Comparison of ENCODE assay signal across 2 cellular contexts in the genomic region with DNA sequence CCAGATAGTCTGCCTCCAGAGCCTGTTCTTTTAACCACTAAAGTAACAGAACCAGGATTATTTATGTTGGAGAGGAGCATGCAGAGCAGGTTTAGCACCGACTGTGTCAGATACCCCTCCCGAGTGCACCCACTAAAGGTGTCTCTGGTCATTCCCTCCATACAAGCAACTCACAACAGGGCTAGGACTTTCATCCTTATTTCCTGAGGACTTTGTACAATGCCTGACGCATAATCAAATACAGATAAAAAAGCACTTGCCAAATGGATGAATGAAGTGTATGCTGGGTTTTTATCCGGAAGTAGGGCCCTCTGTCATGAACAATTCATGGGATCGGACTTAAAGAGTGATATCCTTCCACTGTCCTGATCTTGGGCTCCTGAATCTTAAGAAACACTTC.
TF ChIP-seq lines count a peak whose summit lies in the region.

No MANE protein-coding gene starts in this region.

TF ChIP-seq in liver, 16 proteins besides CTCF, POLR2A, EP300 and RAD21:
- TF ChIP-seq, protein P1, sequence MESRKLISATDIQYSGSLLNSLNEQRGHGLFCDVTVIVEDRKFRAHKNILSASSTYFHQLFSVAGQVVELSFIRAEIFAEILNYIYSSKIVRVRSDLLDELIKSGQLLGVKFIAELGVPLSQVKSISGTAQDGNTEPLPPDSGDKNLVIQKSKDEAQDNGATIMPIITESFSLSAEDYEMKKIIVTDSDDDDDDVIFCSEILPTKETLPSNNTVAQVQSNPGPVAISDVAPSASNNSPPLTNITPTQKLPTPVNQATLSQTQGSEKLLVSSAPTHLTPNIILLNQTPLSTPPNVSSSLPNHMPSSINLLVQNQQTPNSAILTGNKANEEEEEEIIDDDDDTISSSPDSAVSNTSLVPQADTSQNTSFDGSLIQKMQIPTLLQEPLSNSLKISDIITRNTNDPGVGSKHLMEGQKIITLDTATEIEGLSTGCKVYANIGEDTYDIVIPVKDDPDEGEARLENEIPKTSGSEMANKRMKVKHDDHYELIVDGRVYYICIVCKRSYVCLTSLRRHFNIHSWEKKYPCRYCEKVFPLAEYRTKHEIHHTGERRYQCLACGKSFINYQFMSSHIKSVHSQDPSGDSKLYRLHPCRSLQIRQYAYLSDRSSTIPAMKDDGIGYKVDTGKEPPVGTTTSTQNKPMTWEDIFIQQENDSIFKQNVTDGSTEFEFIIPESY (IDR thresholded peaks at IDR 0.05) = peak; percentile 21
- TF ChIP-seq, protein P2, sequence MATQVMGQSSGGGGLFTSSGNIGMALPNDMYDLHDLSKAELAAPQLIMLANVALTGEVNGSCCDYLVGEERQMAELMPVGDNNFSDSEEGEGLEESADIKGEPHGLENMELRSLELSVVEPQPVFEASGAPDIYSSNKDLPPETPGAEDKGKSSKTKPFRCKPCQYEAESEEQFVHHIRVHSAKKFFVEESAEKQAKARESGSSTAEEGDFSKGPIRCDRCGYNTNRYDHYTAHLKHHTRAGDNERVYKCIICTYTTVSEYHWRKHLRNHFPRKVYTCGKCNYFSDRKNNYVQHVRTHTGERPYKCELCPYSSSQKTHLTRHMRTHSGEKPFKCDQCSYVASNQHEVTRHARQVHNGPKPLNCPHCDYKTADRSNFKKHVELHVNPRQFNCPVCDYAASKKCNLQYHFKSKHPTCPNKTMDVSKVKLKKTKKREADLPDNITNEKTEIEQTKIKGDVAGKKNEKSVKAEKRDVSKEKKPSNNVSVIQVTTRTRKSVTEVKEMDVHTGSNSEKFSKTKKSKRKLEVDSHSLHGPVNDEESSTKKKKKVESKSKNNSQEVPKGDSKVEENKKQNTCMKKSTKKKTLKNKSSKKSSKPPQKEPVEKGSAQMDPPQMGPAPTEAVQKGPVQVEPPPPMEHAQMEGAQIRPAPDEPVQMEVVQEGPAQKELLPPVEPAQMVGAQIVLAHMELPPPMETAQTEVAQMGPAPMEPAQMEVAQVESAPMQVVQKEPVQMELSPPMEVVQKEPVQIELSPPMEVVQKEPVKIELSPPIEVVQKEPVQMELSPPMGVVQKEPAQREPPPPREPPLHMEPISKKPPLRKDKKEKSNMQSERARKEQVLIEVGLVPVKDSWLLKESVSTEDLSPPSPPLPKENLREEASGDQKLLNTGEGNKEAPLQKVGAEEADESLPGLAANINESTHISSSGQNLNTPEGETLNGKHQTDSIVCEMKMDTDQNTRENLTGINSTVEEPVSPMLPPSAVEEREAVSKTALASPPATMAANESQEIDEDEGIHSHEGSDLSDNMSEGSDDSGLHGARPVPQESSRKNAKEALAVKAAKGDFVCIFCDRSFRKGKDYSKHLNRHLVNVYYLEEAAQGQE (IDR thresholded peaks at IDR 0.05) = peak; percentile 49
- TF ChIP-seq, protein P3, sequence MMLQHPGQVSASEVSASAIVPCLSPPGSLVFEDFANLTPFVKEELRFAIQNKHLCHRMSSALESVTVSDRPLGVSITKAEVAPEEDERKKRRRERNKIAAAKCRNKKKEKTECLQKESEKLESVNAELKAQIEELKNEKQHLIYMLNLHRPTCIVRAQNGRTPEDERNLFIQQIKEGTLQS (IDR thresholded peaks at IDR 0.05) = no peak
- TF ChIP-seq YY1 (IDR thresholded peaks at IDR 0.05) (peak; percentile 83), SP1 (IDR thresholded peaks at IDR 0.05) (peak; percentile 89), RXRA (IDR thresholded peaks at IDR 0.05) (peak; percentile 48 to 56), HNF4G (IDR thresholded peaks at IDR 0.05) (peak; percentile 85), JUND (IDR thresholded peaks at IDR 0.05) (peak; percentile 62 to 88), EGR1 (IDR thresholded peaks at IDR 0.05; ENCODE audit: low read depth in 2 of 2) (peak in 1 of 2 donors; percentile 63), GABPA (IDR thresholded peaks at IDR 0.05 in 1 of 2, conservative IDR thresholded peaks at IDR 0.05 in 1 of 2) (peak in 1 of 2 donors; percentile 63), HNF4A (conservative IDR thresholded peaks at IDR 0.05) (peak; percentile 94 to 98), NR2F2 (IDR thresholded peaks at IDR 0.05) (no peak), FOXA1 (IDR thresholded peaks at IDR 0.05) (no peak), FOXA2 (IDR thresholded peaks at IDR 0.05) (no peak), TAF1 (conservative IDR thresholded peaks at IDR 0.05) (no peak)
- TF ChIP-seq, protein P4, sequence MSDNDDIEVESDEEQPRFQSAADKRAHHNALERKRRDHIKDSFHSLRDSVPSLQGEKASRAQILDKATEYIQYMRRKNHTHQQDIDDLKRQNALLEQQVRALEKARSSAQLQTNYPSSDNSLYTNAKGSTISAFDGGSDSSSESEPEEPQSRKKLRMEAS (IDR thresholded peaks at IDR 0.05) = peak; percentile 38
TF ChIP-seq in liver: peak in this region for 11.

TF ChIP-seq in HepG2, 621 proteins besides CTCF, POLR2A, EP300 and RAD21 (continued from another document):
- TF ChIP-seq, protein P5, sequence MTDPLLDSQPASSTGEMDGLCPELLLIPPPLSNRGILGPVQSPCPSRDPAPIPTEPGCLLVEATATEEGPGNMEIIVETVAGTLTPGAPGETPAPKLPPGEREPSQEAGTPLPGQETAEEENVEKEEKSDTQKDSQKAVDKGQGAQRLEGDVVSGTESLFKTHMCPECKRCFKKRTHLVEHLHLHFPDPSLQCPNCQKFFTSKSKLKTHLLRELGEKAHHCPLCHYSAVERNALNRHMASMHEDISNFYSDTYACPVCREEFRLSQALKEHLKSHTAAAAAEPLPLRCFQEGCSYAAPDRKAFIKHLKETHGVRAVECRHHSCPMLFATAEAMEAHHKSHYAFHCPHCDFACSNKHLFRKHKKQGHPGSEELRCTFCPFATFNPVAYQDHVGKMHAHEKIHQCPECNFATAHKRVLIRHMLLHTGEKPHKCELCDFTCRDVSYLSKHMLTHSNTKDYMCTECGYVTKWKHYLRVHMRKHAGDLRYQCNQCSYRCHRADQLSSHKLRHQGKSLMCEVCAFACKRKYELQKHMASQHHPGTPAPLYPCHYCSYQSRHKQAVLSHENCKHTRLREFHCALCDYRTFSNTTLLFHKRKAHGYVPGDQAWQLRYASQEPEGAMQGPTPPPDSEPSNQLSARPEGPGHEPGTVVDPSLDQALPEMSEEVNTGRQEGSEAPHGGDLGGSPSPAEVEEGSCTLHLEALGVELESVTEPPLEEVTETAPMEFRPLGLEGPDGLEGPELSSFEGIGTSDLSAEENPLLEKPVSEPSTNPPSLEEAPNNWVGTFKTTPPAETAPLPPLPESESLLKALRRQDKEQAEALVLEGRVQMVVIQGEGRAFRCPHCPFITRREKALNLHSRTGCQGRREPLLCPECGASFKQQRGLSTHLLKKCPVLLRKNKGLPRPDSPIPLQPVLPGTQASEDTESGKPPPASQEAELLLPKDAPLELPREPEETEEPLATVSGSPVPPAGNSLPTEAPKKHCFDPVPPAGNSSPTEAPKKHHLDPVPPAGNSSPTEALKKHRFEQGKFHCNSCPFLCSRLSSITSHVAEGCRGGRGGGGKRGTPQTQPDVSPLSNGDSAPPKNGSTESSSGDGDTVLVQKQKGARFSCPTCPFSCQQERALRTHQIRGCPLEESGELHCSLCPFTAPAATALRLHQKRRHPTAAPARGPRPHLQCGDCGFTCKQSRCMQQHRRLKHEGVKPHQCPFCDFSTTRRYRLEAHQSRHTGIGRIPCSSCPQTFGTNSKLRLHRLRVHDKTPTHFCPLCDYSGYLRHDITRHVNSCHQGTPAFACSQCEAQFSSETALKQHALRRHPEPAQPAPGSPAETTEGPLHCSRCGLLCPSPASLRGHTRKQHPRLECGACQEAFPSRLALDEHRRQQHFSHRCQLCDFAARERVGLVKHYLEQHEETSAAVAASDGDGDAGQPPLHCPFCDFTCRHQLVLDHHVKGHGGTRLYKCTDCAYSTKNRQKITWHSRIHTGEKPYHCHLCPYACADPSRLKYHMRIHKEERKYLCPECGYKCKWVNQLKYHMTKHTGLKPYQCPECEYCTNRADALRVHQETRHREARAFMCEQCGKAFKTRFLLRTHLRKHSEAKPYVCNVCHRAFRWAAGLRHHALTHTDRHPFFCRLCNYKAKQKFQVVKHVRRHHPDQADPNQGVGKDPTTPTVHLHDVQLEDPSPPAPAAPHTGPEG (CRISPR knock-in tag; IDR thresholded peaks at IDR 0.05) = no peak
- TF ChIP-seq ZNF180 (CRISPR knock-in tag; IDR thresholded peaks at IDR 0.05; ENCODE audit: borderline replicate concordance, low read depth) = no peak
- TF ChIP-seq, protein P6, sequence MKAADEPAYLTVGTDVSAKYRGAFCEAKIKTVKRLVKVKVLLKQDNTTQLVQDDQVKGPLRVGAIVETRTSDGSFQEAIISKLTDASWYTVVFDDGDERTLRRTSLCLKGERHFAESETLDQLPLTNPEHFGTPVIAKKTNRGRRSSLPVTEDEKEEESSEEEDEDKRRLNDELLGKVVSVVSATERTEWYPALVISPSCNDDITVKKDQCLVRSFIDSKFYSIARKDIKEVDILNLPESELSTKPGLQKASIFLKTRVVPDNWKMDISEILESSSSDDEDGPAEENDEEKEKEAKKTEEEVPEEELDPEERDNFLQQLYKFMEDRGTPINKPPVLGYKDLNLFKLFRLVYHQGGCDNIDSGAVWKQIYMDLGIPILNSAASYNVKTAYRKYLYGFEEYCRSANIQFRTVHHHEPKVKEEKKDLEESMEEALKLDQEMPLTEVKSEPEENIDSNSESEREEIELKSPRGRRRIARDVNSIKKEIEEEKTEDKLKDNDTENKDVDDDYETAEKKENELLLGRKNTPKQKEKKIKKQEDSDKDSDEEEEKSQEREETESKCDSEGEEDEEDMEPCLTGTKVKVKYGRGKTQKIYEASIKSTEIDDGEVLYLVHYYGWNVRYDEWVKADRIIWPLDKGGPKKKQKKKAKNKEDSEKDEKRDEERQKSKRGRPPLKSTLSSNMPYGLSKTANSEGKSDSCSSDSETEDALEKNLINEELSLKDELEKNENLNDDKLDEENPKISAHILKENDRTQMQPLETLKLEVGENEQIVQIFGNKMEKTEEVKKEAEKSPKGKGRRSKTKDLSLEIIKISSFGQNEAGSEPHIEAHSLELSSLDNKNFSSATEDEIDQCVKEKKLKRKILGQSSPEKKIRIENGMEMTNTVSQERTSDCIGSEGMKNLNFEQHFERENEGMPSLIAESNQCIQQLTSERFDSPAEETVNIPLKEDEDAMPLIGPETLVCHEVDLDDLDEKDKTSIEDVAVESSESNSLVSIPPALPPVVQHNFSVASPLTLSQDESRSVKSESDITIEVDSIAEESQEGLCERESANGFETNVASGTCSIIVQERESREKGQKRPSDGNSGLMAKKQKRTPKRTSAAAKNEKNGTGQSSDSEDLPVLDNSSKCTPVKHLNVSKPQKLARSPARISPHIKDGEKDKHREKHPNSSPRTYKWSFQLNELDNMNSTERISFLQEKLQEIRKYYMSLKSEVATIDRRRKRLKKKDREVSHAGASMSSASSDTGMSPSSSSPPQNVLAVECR (CRISPR knock-in tag; IDR thresholded peaks at IDR 0.05; ENCODE audit: borderline replicate concordance) = no peak
- TF ChIP-seq, protein P7, sequence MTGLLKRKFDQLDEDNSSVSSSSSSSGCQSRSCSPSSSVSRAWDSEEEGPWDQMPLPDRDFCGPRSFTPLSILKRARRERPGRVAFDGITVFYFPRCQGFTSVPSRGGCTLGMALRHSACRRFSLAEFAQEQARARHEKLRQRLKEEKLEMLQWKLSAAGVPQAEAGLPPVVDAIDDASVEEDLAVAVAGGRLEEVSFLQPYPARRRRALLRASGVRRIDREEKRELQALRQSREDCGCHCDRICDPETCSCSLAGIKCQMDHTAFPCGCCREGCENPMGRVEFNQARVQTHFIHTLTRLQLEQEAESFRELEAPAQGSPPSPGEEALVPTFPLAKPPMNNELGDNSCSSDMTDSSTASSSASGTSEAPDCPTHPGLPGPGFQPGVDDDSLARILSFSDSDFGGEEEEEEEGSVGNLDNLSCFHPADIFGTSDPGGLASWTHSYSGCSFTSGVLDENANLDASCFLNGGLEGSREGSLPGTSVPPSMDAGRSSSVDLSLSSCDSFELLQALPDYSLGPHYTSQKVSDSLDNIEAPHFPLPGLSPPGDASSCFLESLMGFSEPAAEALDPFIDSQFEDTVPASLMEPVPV (CRISPR knock-in tag; IDR thresholded peaks at IDR 0.05) = no peak
- TF ChIP-seq, protein P8, sequence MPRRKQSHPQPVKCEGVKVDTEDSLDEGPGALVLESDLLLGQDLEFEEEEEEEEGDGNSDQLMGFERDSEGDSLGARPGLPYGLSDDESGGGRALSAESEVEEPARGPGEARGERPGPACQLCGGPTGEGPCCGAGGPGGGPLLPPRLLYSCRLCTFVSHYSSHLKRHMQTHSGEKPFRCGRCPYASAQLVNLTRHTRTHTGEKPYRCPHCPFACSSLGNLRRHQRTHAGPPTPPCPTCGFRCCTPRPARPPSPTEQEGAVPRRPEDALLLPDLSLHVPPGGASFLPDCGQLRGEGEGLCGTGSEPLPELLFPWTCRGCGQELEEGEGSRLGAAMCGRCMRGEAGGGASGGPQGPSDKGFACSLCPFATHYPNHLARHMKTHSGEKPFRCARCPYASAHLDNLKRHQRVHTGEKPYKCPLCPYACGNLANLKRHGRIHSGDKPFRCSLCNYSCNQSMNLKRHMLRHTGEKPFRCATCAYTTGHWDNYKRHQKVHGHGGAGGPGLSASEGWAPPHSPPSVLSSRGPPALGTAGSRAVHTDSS (CRISPR knock-in tag; conservative IDR thresholded peaks at IDR 0.05) = no peak
- TF ChIP-seq, protein P9, sequence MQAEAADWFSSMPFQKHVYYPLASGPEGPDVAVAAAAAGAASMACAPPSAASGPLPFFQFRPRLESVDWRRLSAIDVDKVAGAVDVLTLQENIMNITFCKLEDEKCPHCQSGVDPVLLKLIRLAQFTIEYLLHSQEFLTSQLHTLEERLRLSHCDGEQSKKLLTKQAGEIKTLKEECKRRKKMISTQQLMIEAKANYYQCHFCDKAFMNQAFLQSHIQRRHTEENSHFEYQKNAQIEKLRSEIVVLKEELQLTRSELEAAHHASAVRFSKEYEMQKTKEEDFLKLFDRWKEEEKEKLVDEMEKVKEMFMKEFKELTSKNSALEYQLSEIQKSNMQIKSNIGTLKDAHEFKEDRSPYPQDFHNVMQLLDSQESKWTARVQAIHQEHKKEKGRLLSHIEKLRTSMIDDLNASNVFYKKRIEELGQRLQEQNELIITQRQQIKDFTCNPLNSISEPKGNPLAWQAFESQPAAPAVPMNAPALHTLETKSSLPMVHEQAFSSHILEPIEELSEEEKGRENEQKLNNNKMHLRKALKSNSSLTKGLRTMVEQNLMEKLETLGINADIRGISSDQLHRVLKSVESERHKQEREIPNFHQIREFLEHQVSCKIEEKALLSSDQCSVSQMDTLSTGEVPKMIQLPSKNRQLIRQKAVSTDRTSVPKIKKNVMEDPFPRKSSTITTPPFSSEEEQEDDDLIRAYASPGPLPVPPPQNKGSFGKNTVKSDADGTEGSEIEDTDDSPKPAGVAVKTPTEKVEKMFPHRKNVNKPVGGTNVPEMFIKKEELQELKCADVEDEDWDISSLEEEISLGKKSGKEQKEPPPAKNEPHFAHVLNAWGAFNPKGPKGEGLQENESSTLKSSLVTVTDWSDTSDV (CRISPR knock-in tag; IDR thresholded peaks at IDR 0.05) = no peak
